ENCODE assay signal across 8 cellular contexts in the genomic region with DNA sequence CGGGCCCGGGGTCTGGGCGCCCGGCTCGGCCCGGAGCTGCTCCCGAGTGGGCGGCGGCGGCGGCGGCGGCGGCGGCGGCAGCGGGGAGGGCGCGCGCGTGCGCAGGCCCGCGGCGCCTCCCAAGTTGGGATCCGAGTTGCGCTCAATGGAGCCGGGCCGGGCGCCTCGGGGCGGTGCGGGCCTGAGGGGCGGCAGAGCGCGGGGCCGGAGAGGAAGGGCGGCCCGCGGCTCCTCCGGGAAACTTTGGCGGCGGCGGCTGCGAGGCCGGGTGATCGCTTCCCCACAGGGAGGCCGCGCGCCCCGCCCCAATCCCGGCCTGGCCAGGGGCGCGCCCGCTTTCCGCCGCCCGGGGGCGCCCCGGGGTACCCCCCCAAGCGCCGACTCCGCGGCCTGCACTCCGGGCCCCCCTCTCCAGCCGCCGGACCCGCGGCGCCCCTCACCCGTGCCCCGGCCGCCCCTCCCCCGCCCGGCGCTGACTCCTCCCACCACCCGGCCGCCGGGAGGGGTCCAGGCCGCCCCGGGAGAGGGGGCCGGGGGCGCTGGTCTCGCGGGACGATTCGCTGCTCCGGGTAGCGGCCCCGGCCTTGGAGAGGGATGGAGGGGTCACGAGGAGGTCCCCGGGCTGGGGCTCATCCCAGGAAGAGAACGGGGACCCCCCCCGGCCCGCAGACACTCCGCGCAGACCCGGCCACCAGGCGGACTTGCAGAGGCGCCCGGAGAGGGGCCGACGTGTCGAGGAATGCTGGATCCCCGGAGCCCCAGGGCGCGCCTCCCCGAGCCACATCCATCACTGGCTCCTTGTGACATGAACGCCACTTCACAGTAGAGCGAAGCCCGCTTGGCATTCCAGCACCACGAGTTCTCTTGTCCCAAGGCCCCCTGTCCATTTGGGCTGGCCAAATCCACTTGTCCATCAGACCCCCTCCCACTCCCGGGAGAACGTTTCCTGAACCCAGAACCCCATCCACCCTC. TPM values are rescaled to one million over a fixed set of nuclear protein-coding genes. Genes with fewer than 3 reads are reported as not detected.
DNase-seq lines count a peak whose midpoint lies in the region; ATAC-seq and TF ChIP-seq lines count a peak whose summit lies in the region.

A gene with protein sequence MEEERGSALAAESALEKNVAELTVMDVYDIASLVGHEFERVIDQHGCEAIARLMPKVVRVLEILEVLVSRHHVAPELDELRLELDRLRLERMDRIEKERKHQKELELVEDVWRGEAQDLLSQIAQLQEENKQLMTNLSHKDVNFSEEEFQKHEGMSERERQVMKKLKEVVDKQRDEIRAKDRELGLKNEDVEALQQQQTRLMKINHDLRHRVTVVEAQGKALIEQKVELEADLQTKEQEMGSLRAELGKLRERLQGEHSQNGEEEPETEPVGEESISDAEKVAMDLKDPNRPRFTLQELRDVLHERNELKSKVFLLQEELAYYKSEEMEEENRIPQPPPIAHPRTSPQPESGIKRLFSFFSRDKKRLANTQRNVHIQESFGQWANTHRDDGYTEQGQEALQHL (minus strand): TSS at position 48 of the 972 bp plus-strand sequence. CDS start 237 bp downstream, outside the sequence.

- H3K4ac ChIP-seq in mesendoderm (ENCODE audit: low read depth, low read length), result peak within 1 kb of the TSS; percentile 48

- peak within 1 kb of the TSS; percentile 98 for H3K56ac ChIP-seq in mesendoderm (ENCODE audit: low read length)

- no peak within 1 kb of the TSS for H3K27ac Mint-ChIP-seq in activated CD8-positive, alpha-beta memory T cell treated with anti-CD3 and anti-CD28 coated beads, Interleukin-2, amount 10 ng/mL, durations not matched to agents 7 days and 5 days
- peak within 1 kb of the TSS; percentile 57 for H3K27ac Mint-ChIP-seq in endothelial cell (ENCODE audit: unreplicated experiment)

- CTCF ChIA-PET in activated CD8-positive, alpha-beta memory T cell treated with anti-CD3 and anti-CD28 coated beads, Interleukin-2, amount 10 ng/mL, durations not matched to agents 7 days and 5 days (lab: Charles Lee), result interaction anchor here (0.5 to 1.2 kb wide), 3 partner anchors 103 to 323 kb away, joined by 3 read pairs; no protein-coding TSS in a partner anchor

- H2BK15ac ChIP-seq in mesendoderm (replicated peaks; ENCODE audit: low read depth), result peak within 1 kb of the TSS; percentile 27

- no peak within 1 kb of the TSS for H4K5ac ChIP-seq in mesendoderm (ENCODE audit: low read length)

- peak within 1 kb of the TSS; percentile 15 for H4K8ac ChIP-seq in mesendoderm (ENCODE audit: low read depth, low read length)

- peak within 1 kb of the TSS; percentile 35 for H3K18ac ChIP-seq in mesendoderm (ENCODE audit: low read length)

- H3K27me3 ChIP-seq in mesendoderm (ENCODE audit: insufficient read depth, low read length, poor library complexity), result no peaks in the 10 kb centered on the region

- H2AK5ac ChIP-seq in mesendoderm (ENCODE audit: low read length), result no peak within 1 kb of the TSS

- no peaks in the 10 kb centered on the region for H3K79me2 ChIP-seq in mesendoderm (ENCODE audit: control insufficient read depth, insufficient read depth, low read length)

- H3K4me3 ChIP-seq in mesendoderm (ENCODE audit: low read length), result peak within 1 kb of the TSS; percentile 58

- no peaks in the 10 kb centered on the region for H3K36me3 Mint-ChIP-seq in activated CD8-positive, alpha-beta memory T cell treated with anti-CD3 and anti-CD28 coated beads, Interleukin-2, amount 10 ng/mL, durations not matched to agents 7 days and 5 days
- H3K36me3 Mint-ChIP-seq in endothelial cell (ENCODE audit: low read depth, unreplicated experiment), result peaks cover 2% of the 10 kb centered on the region

- H3K4me1 Mint-ChIP-seq in activated CD8-positive, alpha-beta memory T cell treated with anti-CD3 and anti-CD28 coated beads, Interleukin-2, amount 10 ng/mL, durations not matched to agents 7 days and 5 days, result peaks cover 16% of the 10 kb centered on the region
- H3K4me1 Mint-ChIP-seq in endothelial cell (ENCODE audit: unreplicated experiment), result peaks cover 9% of the 10 kb centered on the region

- peak within 1 kb of the TSS; percentile 83 for H3K9ac ChIP-seq in mesendoderm (ENCODE audit: low read length)

- no peak within 1 kb of the TSS for H2BK5ac ChIP-seq in mesendoderm (ENCODE audit: low read length)

- H3K23ac ChIP-seq in mesendoderm (ENCODE audit: low read length), result no peak within 1 kb of the TSS

- peak within 1 kb of the TSS; percentile 60 for H3K27ac ChIP-seq in mesendoderm (ENCODE audit: low read depth, low read length)

- DNase-seq in CD1c-positive myeloid dendritic cell (ENCODE audit: extremely low spot score), result peak; percentile 60
- peak; percentile 11 for DNase-seq in NCI-H2196 treated with DMSO at 0.1 percent for 48 hours (lab: John Stamatoyannopoulos, UW; ENCODE audit: unreplicated experiment)
- DNase-seq in activated CD8-positive, alpha-beta memory T cell treated with anti-CD3 and anti-CD28 coated beads, Interleukin-2, amount 10 ng/mL, durations not matched to agents 7 days and 5 days, result peak; percentile 42
- DNase-seq in endothelial cell (ENCODE audit: low spot score), result peak; percentile 66
- peak; percentile 72 for DNase-seq in mesendoderm
- DNase-seq in stimulated activated CD8-positive, alpha-beta memory T cell treated with anti-CD3 and anti-CD28 coated beads, Interleukin-15, amount 100 ng/mL, for 4 hours (ENCODE audit: low read depth in 2 of 2), result peak; percentile 4 to 21

- no peaks in the 10 kb centered on the region for H3K36me3 ChIP-seq in mesendoderm (ENCODE audit: control insufficient read depth, insufficient read depth, low read length)

- peak within 1 kb of the TSS; percentile 68 for H3K4me3 Mint-ChIP-seq in activated CD8-positive, alpha-beta memory T cell treated with anti-CD3 and anti-CD28 coated beads, Interleukin-2, amount 10 ng/mL, durations not matched to agents 7 days and 5 days
- peak within 1 kb of the TSS; percentile 92 for H3K4me3 Mint-ChIP-seq in endothelial cell (ENCODE audit: unreplicated experiment)

- TF ChIP-seq CTCF in endothelial cell (IDR thresholded peaks at IDR 0.05; ENCODE audit: unreplicated experiment), result peak; percentile 54

- no CpG with 5 or more reads among the region's 114 CpGs for WGBS in mesendoderm (ENCODE audit: extremely low coverage, insufficient coverage, low lambda C conversion rate)

- peak within 1 kb of the TSS; percentile 57 for H2BK120ac ChIP-seq in mesendoderm (ENCODE audit: low read depth, low read length)

- ATAC-seq in GM21423 (IDR thresholded peaks at IDR 0.05; ENCODE audit: unreplicated experiment) (peak; percentile 48), GM19467 (IDR thresholded peaks at IDR 0.05; ENCODE audit: unreplicated experiment) (no peak)
- peak; percentile 81 for ATAC-seq in activated CD8-positive, alpha-beta memory T cell treated with anti-CD3 and anti-CD28 coated beads, Interleukin-2, amount 10 ng/mL, durations not matched to agents 7 days and 5 days

- no peaks in the 10 kb centered on the region for H3K79me1 ChIP-seq in mesendoderm (ENCODE audit: low read length)

- H3K4me2 ChIP-seq in mesendoderm (ENCODE audit: low read length), result peak within 1 kb of the TSS; percentile 46

- H3K27me3 Mint-ChIP-seq in activated CD8-positive, alpha-beta memory T cell treated with anti-CD3 and anti-CD28 coated beads, Interleukin-2, amount 10 ng/mL, durations not matched to agents 7 days and 5 days, result peaks cover 19% of the 10 kb centered on the region
- peaks cover 3% of the 10 kb centered on the region for H3K27me3 Mint-ChIP-seq in endothelial cell (ENCODE audit: unreplicated experiment)

- no peaks in the 10 kb centered on the region for H3K4me1 ChIP-seq in mesendoderm (ENCODE audit: control insufficient read depth, low read depth, low read length)

- H3K9me3 Mint-ChIP-seq in activated CD8-positive, alpha-beta memory T cell treated with anti-CD3 and anti-CD28 coated beads, Interleukin-2, amount 10 ng/mL, durations not matched to agents 7 days and 5 days (ENCODE audit: low read depth), result no peaks in the 10 kb centered on the region
- H3K9me3 Mint-ChIP-seq in endothelial cell (ENCODE audit: unreplicated experiment), result no peaks in the 10 kb centered on the region

RNA-seq across cellular contexts. Expression of the gene that starts here (rescaled TPM):
- 1 to 10 TPM; 1.5 TPM for total RNA-seq in activated CD8-positive, alpha-beta memory T cell treated with anti-CD3 and anti-CD28 coated beads, Interleukin-2, amount 10 ng/mL, durations not matched to agents 7 days and 5 days
- total RNA-seq in endothelial cell (ENCODE audit: unreplicated experiment), result 19.8 TPM
- polyA plus RNA-seq in mesendoderm (2013, experiment 1 of 2), result 3.4 TPM
- 3.9 TPM for polyA plus RNA-seq in mesendoderm (2013, experiment 2 of 2)

Comparison
In these comparisons a context has a peak if more than half of its experiments do, and no peak if none do; other contexts are left out.
1. DNase-seq: peak in every context shown above with its lines; median percentile 72 in mesendoderm; 66 in endothelial cell; 60 in CD1c-positive myeloid dendritic cell; 42 in activated CD8-positive, alpha-beta memory T cell treated with anti-CD3 and anti-CD28 coated beads, Interleukin-2, amount 10 ng/mL, durations not matched to agents 7 days and 5 days; 12 in stimulated activated CD8-positive, alpha-beta memory T cell treated with anti-CD3 and anti-CD28 coated beads, Interleukin-15, amount 100 ng/mL, for 4 hours; 11 in NCI-H2196 treated with DMSO at 0.1 percent for 48 hours.